Comparison of ENCODE assay signal across 1 cellular context in the genomic region with DNA sequence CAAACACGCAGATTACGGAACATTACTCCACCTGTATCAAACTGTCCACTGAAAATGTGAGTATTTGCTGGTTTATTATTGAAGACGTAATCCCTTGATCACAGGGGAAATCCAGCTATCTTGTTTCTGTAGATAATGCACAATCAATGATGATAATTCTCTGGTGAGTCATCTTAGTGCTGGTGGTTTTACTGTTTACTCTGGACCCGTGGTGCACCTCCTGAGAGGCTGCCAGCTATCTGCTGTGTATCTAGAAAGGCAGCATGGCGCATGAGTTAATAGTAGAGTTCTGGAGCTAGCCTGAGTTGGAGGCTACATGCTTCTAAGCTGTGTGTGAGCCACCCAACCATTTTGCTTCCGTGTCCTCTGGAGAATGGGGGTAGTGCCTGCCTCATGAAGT.
TF ChIP-seq lines count a peak whose summit lies in the region.

No MANE protein-coding gene starts in this region.

TF ChIP-seq in liver, 16 proteins besides CTCF, POLR2A, EP300 and RAD21 (continued from another document):
- TF ChIP-seq, protein P1, sequence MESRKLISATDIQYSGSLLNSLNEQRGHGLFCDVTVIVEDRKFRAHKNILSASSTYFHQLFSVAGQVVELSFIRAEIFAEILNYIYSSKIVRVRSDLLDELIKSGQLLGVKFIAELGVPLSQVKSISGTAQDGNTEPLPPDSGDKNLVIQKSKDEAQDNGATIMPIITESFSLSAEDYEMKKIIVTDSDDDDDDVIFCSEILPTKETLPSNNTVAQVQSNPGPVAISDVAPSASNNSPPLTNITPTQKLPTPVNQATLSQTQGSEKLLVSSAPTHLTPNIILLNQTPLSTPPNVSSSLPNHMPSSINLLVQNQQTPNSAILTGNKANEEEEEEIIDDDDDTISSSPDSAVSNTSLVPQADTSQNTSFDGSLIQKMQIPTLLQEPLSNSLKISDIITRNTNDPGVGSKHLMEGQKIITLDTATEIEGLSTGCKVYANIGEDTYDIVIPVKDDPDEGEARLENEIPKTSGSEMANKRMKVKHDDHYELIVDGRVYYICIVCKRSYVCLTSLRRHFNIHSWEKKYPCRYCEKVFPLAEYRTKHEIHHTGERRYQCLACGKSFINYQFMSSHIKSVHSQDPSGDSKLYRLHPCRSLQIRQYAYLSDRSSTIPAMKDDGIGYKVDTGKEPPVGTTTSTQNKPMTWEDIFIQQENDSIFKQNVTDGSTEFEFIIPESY (IDR thresholded peaks at IDR 0.05) = no peak
